In the genomic region with DNA sequence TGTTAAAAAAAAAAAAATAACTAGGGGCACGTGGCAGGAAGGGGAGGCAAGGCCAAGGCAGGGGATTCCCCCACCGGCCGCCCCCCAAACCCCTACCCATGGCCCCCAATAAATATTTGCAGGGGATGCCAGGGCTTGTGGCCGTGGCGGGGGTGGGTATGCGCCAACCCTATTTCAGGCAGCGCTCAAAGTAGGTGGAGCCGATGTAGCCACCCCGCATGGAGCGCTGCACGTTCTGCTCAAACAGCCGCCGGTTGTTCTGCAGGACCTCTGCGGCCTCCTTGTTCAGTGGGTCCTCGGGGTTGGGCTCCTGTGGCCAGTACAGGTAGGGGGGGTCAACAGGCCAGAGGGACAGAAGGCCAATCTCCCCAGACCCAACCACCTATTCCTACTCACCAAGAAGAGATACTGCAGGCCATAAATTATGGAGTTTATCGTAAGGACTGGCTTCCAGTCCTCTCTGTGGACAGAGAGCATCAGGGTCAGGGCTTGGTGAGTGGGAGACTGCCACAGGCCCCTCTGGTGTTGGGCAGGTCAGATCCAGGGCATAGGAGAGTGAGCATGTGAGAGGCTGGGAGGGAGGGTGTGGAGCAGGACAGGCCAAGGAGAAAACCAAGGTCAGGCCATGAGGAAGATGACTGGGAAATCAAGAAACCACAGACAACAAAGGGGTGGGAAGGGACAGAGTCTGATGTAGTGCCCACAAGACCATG, we compare ENCODE assay signal across 9 cellular contexts. TPM values are rescaled to one million over a fixed set of nuclear protein-coding genes. Genes with fewer than 3 reads are reported as not detected.
DNase-seq lines count a peak whose midpoint lies in the region; ATAC-seq and TF ChIP-seq lines count a peak whose summit lies in the region.
"Had no signal": no experiment of that assay in that cellular context is flagged by ENCODE, and none has a peak within 500 bp of the region (broad histone marks: within the 10 kb centered on the region; RNA-seq: fewer than 3 reads in every experiment).

No MANE protein-coding gene starts in this region.

- TF ChIP-seq CTCF in mesothelial cell of epicardium (IDR thresholded peaks at IDR 0.05; ENCODE audit: unreplicated experiment), result no peak
- no peak for TF ChIP-seq CTCF in tibial nerve (IDR thresholded peaks at IDR 0.05)

- H3K4me3 Mint-ChIP-seq in activated naive CD4-positive, alpha-beta T cell treated with anti-CD3 and anti-CD28 coated beads, Interleukin-2, amount 50 U/mL, for 24 hours, result peak overlapping the region; percentile 99
- H3K4me3 Mint-ChIP-seq in activated naive CD8-positive, alpha-beta T cell treated with anti-CD3 and anti-CD28 coated beads, Interleukin-2, amount 10 ng/mL, durations not matched to agents 7 days and 5 days, result peak overlapping the region; percentile 96
- peak overlapping the region; percentile 94 for H3K4me3 Mint-ChIP-seq in mesothelial cell of epicardium

- no peak overlapping the region for H3K4me3 ChIP-seq in tibial nerve

- no peak for DNase-seq in activated naive CD4-positive, alpha-beta T cell (lab: John Stamatoyannopoulos, UW)
- DNase-seq in activated naive CD8-positive, alpha-beta T cell treated with anti-CD3 and anti-CD28 coated beads, Interleukin-2, amount 10 ng/mL, durations not matched to agents 7 days and 5 days, result no peak
- no peak for DNase-seq in mesothelial cell of epicardium (ENCODE audit: low spot score in 2 of 2, unreplicated experiment in 2 of 2)
- no peak for DNase-seq in tibial nerve (ENCODE audit: low spot score in 2 of 2)
- DNase-seq in hypothalamus (lab: John Stamatoyannopoulos, UW), result no peak
- no peak for DNase-seq in NCI-H226
- DNase-seq in DMS53 treated with DMSO at 0.1 percent for 48 hours (lab: John Stamatoyannopoulos, UW; ENCODE audit: unreplicated experiment), result no peak
- DNase-seq: amygdala had no signal

- no peak for TF ChIP-seq EP300 in tibial nerve (IDR thresholded peaks at IDR 0.05)

- peaks cover 54% of the 10 kb centered on the region for H3K4me1 Mint-ChIP-seq in activated naive CD4-positive, alpha-beta T cell treated with anti-CD3 and anti-CD28 coated beads, Interleukin-2, amount 50 U/mL, for 24 hours
- H3K4me1 Mint-ChIP-seq in activated naive CD8-positive, alpha-beta T cell treated with anti-CD3 and anti-CD28 coated beads, Interleukin-2, amount 10 ng/mL, durations not matched to agents 7 days and 5 days, result peaks cover 37% of the 10 kb centered on the region
- peaks cover 54% of the 10 kb centered on the region for H3K4me1 Mint-ChIP-seq in mesothelial cell of epicardium

- H3K36me3 ChIP-seq in tibial nerve, result peaks cover 0 to 41% (median 6%) of the 10 kb centered on the region in 3 donors

- H3K27me3 ChIP-seq in tibial nerve, result peaks cover 0 to under 1% of the 10 kb centered on the region in 2 donors

- ATAC-seq in activated naive CD8-positive, alpha-beta T cell treated with anti-CD3 and anti-CD28 coated beads, Interleukin-2, amount 10 ng/mL, durations not matched to agents 7 days and 5 days (ENCODE audit: low read depth), result no peak

- no peak for TF ChIP-seq POLR2A in tibial nerve (IDR thresholded peaks at IDR 0.05)

- POLR2A ChIA-PET in activated naive CD8-positive, alpha-beta T cell treated with anti-CD3 and anti-CD28 coated beads, Interleukin-2, amount 10 ng/mL, durations not matched to agents 7 days and 5 days (lab: Charles Lee), result interaction anchor here (1.2 to 3.7 kb wide), 9 partner anchors 7 to 105 kb away, joined by 3 to 72 read pairs (median 9); partner anchors contain the start of genes MZF1, TRIM28, ZBTB45 and ZNF324B

- H3K27ac Mint-ChIP-seq in activated naive CD4-positive, alpha-beta T cell treated with anti-CD3 and anti-CD28 coated beads, Interleukin-2, amount 50 U/mL, for 24 hours, result peak overlapping the region; percentile 92
- H3K27ac Mint-ChIP-seq in activated naive CD8-positive, alpha-beta T cell treated with anti-CD3 and anti-CD28 coated beads, Interleukin-2, amount 10 ng/mL, durations not matched to agents 7 days and 5 days, result peak overlapping the region; percentile 98
- H3K27ac Mint-ChIP-seq in mesothelial cell of epicardium, result peak overlapping the region; percentile 100

- H3K9me3 ChIP-seq in tibial nerve, result no peaks in the 10 kb centered on the region

- WGBS in tibial nerve, 2 donors, result 79 to 83% methylated on average over 15 to 16 of the region's 16 CpGs

- peak overlapping the region in 3 of 4 donors; percentile 93 to 100 (median 99) for H3K27ac ChIP-seq in tibial nerve

- H3K36me3 Mint-ChIP-seq in activated naive CD4-positive, alpha-beta T cell treated with anti-CD3 and anti-CD28 coated beads, Interleukin-2, amount 50 U/mL, for 24 hours, result peaks cover 16% of the 10 kb centered on the region
- H3K36me3 Mint-ChIP-seq in activated naive CD8-positive, alpha-beta T cell treated with anti-CD3 and anti-CD28 coated beads, Interleukin-2, amount 10 ng/mL, durations not matched to agents 7 days and 5 days, result peaks cover 26% of the 10 kb centered on the region
- H3K36me3 Mint-ChIP-seq in mesothelial cell of epicardium, result peaks cover 24% of the 10 kb centered on the region

- no peaks in the 10 kb centered on the region for H3K9me3 Mint-ChIP-seq in activated naive CD4-positive, alpha-beta T cell treated with anti-CD3 and anti-CD28 coated beads, Interleukin-2, amount 50 U/mL, for 24 hours
- no peaks in the 10 kb centered on the region for H3K9me3 Mint-ChIP-seq in activated naive CD8-positive, alpha-beta T cell treated with anti-CD3 and anti-CD28 coated beads, Interleukin-2, amount 10 ng/mL, durations not matched to agents 7 days and 5 days
- no peaks in the 10 kb centered on the region for H3K9me3 Mint-ChIP-seq in mesothelial cell of epicardium

- H3K4me1 ChIP-seq in tibial nerve, result peaks cover 5 to 62% (median 41%) of the 10 kb centered on the region in 4 donors

- no peaks in the 10 kb centered on the region for H3K27me3 Mint-ChIP-seq in activated naive CD4-positive, alpha-beta T cell treated with anti-CD3 and anti-CD28 coated beads, Interleukin-2, amount 50 U/mL, for 24 hours
- H3K27me3 Mint-ChIP-seq in activated naive CD8-positive, alpha-beta T cell treated with anti-CD3 and anti-CD28 coated beads, Interleukin-2, amount 10 ng/mL, durations not matched to agents 7 days and 5 days, result no peaks in the 10 kb centered on the region
- H3K27me3 Mint-ChIP-seq in mesothelial cell of epicardium (ENCODE audit: low read depth), result no peaks in the 10 kb centered on the region

RNA-seq across cellular contexts. Expression of gene CHMP2A, which starts 1.2 kb away (rescaled TPM):
- total RNA-seq in activated naive CD8-positive, alpha-beta T cell treated with anti-CD3 and anti-CD28 coated beads, Interleukin-2, amount 10 ng/mL, durations not matched to agents 7 days and 5 days, result 100 to 1,000 TPM in 1 of 2 experiments, 10 to 100 TPM in 1; 99.0 to 111 TPM
- total RNA-seq in mesothelial cell of epicardium, result 82.9 to 86.5 TPM (median 84.3 TPM) in 3 replicates
- total RNA-seq in tibial nerve, result 100 to 1,000 TPM in 3 of 4 donors, 10 to 100 TPM in 1; 90.0 to 146 (median 128) TPM

RNA-seq across cellular contexts. Expression of gene UBE2M, which starts 2.3 kb away (rescaled TPM):
- 10 to 100 TPM; 79.5 to 81.2 TPM for total RNA-seq in activated naive CD8-positive, alpha-beta T cell treated with anti-CD3 and anti-CD28 coated beads, Interleukin-2, amount 10 ng/mL, durations not matched to agents 7 days and 5 days
- total RNA-seq in mesothelial cell of epicardium (66.2 to 74.7 TPM (median 73.4 TPM) in 3 replicates), tibial nerve (10 to 100 TPM; 18.4 to 38.2 (median 29.4) TPM)

RNA-seq across cellular contexts. Expression of gene TRIM28, which starts 12.2 kb away (rescaled TPM):
- total RNA-seq in activated naive CD8-positive, alpha-beta T cell treated with anti-CD3 and anti-CD28 coated beads, Interleukin-2, amount 10 ng/mL, durations not matched to agents 7 days and 5 days, result 100 to 1,000 TPM; 409 to 412 TPM
- 577 to 599 TPM (median 579 TPM) in 3 replicates for total RNA-seq in mesothelial cell of epicardium
- 100 to 1,000 TPM; 136 to 299 (median 159) TPM for total RNA-seq in tibial nerve

RNA-seq across cellular contexts. Expression of gene MZF1, which starts 17.1 kb away (rescaled TPM):
- 10 to 100 TPM; 31.3 to 31.7 TPM for total RNA-seq in activated naive CD8-positive, alpha-beta T cell treated with anti-CD3 and anti-CD28 coated beads, Interleukin-2, amount 10 ng/mL, durations not matched to agents 7 days and 5 days
- total RNA-seq in mesothelial cell of epicardium (42.6 to 43.9 TPM (median 42.8 TPM) in 3 replicates), tibial nerve (10 to 100 TPM; 41.6 to 88.8 (median 52.5) TPM)

RNA-seq across cellular contexts. Expression of gene ZBTB45, which starts 36.5 kb away (rescaled TPM):
- total RNA-seq in activated naive CD8-positive, alpha-beta T cell treated with anti-CD3 and anti-CD28 coated beads, Interleukin-2, amount 10 ng/mL, durations not matched to agents 7 days and 5 days, result 10 to 100 TPM; 18.9 to 19.5 TPM
- total RNA-seq in mesothelial cell of epicardium, result 24.4 to 27.1 TPM (median 24.9 TPM) in 3 replicates
- 10 to 100 TPM in 3 of 4 donors, 1 to 10 TPM in 1; 9.8 to 16.5 (median 12.6) TPM for total RNA-seq in tibial nerve
